ENCODE assay signal across 30 cellular contexts in genomic region chr2:174512345-174512744, GRCh38. TPM values are rescaled to one million over a fixed set of nuclear protein-coding genes. Genes with fewer than 3 reads are reported as not detected.
DNase-seq lines count a peak whose midpoint lies in the region; ATAC-seq, FAIRE-seq and TF ChIP-seq lines count a peak whose summit lies in the region.
"Had no signal": no experiment of that assay in that cellular context is flagged by ENCODE, and none has a peak within 500 bp of the region (broad histone marks: within the 10 kb centered on the region; RNA-seq: fewer than 3 reads in every experiment).

No MANE protein-coding gene starts in this region.

- peak overlapping the region; percentile 13 for H3K4me3 Mint-ChIP-seq in activated CD8-positive, alpha-beta T cell treated with anti-CD3 and anti-CD28 coated beads for 36 hours
- H3K4me3 Mint-ChIP-seq in activated CD8-positive, alpha-beta T cell treated with anti-CD3 and anti-CD28 coated beads, Interleukin-2, amount 10 ng/mL, durations not matched to agents 7 days and 5 days, result no peak overlapping the region
- H3K4me3 Mint-ChIP-seq: CD14-positive monocyte, GM23338, H9 had no signal

- TF ChIP-seq CTCF in activated CD8-positive, alpha-beta T cell treated with anti-CD3 and anti-CD28 coated beads for 36 hours (IDR thresholded peaks at IDR 0.05), result no peak
- TF ChIP-seq CTCF in liver (IDR thresholded peaks at IDR 0.05; ENCODE audit: low read depth, low read length, missing input control) (no peak), HepG2 (CRISPR knock-in tag; IDR thresholded peaks at IDR 0.05) (no peak), esophagus muscularis mucosa (IDR thresholded peaks at IDR 0.05) (no peak), transverse colon (IDR thresholded peaks at IDR 0.05) (no peak)

- in situ Hi-C loops in HepG2 (cut with HindIII; ENCODE audit: extremely low pct_ligation_motif_present, low pct_unique_long_range_greater_than_20kb), result no loop called here
- in situ Hi-C loops in transverse colon (cut with MboI; ENCODE audit: low pct_ligation_motif_present in 1 of 4, low pct_unique_long_range_greater_than_20kb in 1 of 4, low sequenced_read_pairs in 3 of 4), result no loop called here

- H2AFZ ChIP-seq in HepG2 (ENCODE audit: low read length), result no peak overlapping the region
- H2AFZ ChIP-seq: GM23338 had no signal

- no peak for ATAC-seq in activated CD8-positive, alpha-beta T cell treated with anti-CD3 and anti-CD28 coated beads for 36 hours
- no peak for ATAC-seq in activated CD8-positive, alpha-beta T cell treated with anti-CD3 and anti-CD28 coated beads, Interleukin-2, amount 10 ng/mL, durations not matched to agents 7 days and 5 days
- ATAC-seq in HepG2 (no peak), left lobe of liver (peak; percentile 35)
- ATAC-seq: GM23338, K562, PC-3, Right ventricle myocardium inferior had no signal

- POLR2A ChIA-PET in activated CD8-positive, alpha-beta T cell treated with anti-CD3 and anti-CD28 coated beads for 36 hours (lab: Charles Lee), result no interaction called here
- POLR2A ChIA-PET in activated CD8-positive, alpha-beta T cell treated with anti-CD3 and anti-CD28 coated beads, Interleukin-2, amount 10 ng/mL, durations not matched to agents 7 days and 5 days (lab: Charles Lee), result no interaction called here
- POLR2A ChIA-PET in HepG2 (lab: Yijun Ruan, JAX), result no interaction called here

- 70% methylated on average over 3 of the region's 3 CpGs for WGBS in liver
- WGBS in HepG2 (ENCODE audit: low lambda C conversion rate), result 13% methylated on average over 3 of the region's 3 CpGs
- WGBS in esophagus muscularis mucosa, result 86% methylated on average over 3 of the region's 3 CpGs
- WGBS in transverse colon (ENCODE audit: low coverage in 1 of 2), 2 donors, result 77 to 79% methylated on average over 3 of the region's 3 CpGs

- H3K4me2 ChIP-seq in HepG2 (ENCODE audit: low read depth, low read length), result no peak overlapping the region
- H3K4me2 ChIP-seq: GM23338 had no signal

- H4K20me1 ChIP-seq in HepG2 (ENCODE audit: insufficient read depth, low read length), result no peaks in the 10 kb centered on the region

- peaks cover 12% of the 10 kb centered on the region for H3K4me1 Mint-ChIP-seq in activated CD8-positive, alpha-beta T cell treated with anti-CD3 and anti-CD28 coated beads for 36 hours (ENCODE audit: low read depth)
- peaks cover 19% of the 10 kb centered on the region for H3K4me1 Mint-ChIP-seq in activated CD8-positive, alpha-beta T cell treated with anti-CD3 and anti-CD28 coated beads, Interleukin-2, amount 10 ng/mL, durations not matched to agents 7 days and 5 days (ENCODE audit: low read depth)
- H3K4me1 Mint-ChIP-seq: GM23338, H9 had no signal

- CTCF ChIA-PET in activated CD8-positive, alpha-beta T cell treated with anti-CD3 and anti-CD28 coated beads for 36 hours (lab: Charles Lee), result interaction anchor here (0.9 to 1.4 kb wide), 2 partner anchors 11 to 49 kb away, joined by 3 to 6 read pairs; no protein-coding TSS in a partner anchor
- CTCF ChIA-PET in activated CD8-positive, alpha-beta T cell treated with anti-CD3 and anti-CD28 coated beads, Interleukin-2, amount 10 ng/mL, durations not matched to agents 7 days and 5 days (lab: Charles Lee), result interaction anchor here (1.5 to 1.6 kb wide), 2 partner anchors 9 to 35 kb away, joined by 4 to 6 read pairs; no protein-coding TSS in a partner anchor
- CTCF ChIA-PET in HepG2 (lab: Yijun Ruan, JAX; ENCODE audit: low intra/inter-chr PET ratio, low total read pairs), result no interaction called here

- H3K9me3 ChIP-seq in liver (ENCODE audit: control insufficient read depth in 4 of 4, low read length in 3 of 4) (peaks cover 0 to 4% (median 2%) of the 10 kb centered on the region in 4 donors), HepG2 (ENCODE audit: low read length) (peaks cover 51% of the 10 kb centered on the region), esophagus muscularis mucosa (no peaks in the 10 kb centered on the region), transverse colon (peaks cover 6 to 9% of the 10 kb centered on the region in 2 donors)
- H3K9me3 ChIP-seq: BE2C had no signal

- H3K4me1 ChIP-seq in liver (ENCODE audit: control insufficient read depth in 4 of 4, insufficient read depth in 4 of 4, low read length in 3 of 4) (peaks cover 3 to 22% (median 12%) of the 10 kb centered on the region in 4 donors), HepG2 (ENCODE audit: insufficient read depth, low read length) (no peaks in the 10 kb centered on the region), esophagus muscularis mucosa (no peaks in the 10 kb centered on the region), transverse colon (no peaks in the 10 kb centered on the region)
- H3K4me1 ChIP-seq: BE2C, SJCRH30 had no signal

- TF ChIP-seq POLR2A in HepG2 (IDR thresholded peaks at IDR 0.05; ENCODE audit: insufficient read depth in 1 of 2, low read depth in 2 of 2, low read length in 2 of 2) (no peak), esophagus muscularis mucosa (IDR thresholded peaks at IDR 0.05; ENCODE audit: low read depth) (no peak), transverse colon (IDR thresholded peaks at IDR 0.05) (no peak)

- intact Hi-C loops in activated CD8-positive, alpha-beta T cell treated with anti-CD3 and anti-CD28 coated beads for 36 hours (cut with micrococcal nuclease), result no loop called here
- intact Hi-C loops in HepG2 (cut with micrococcal nuclease; ENCODE audit: unreplicated experiment) (no loop called here), esophagus muscularis mucosa (cut with DNase I) (no loop called here), head of caudate nucleus (cut with DNase I) (no loop called here), transverse colon (cut with DNase I; ENCODE audit: low total_unique reads) (no loop called here)

- peaks cover 23% of the 10 kb centered on the region for H3K9me3 Mint-ChIP-seq in activated CD8-positive, alpha-beta T cell treated with anti-CD3 and anti-CD28 coated beads for 36 hours
- H3K9me3 Mint-ChIP-seq in activated CD8-positive, alpha-beta T cell treated with anti-CD3 and anti-CD28 coated beads, Interleukin-2, amount 10 ng/mL, durations not matched to agents 7 days and 5 days (ENCODE audit: insufficient read depth), result peaks cover 37% of the 10 kb centered on the region

- no peaks in the 10 kb centered on the region for H3K36me3 ChIP-seq in liver (ENCODE audit: control insufficient read depth in 4 of 4, insufficient read depth in 3 of 4, low read depth in 1 of 4, low read length in 3 of 4)
- no peaks in the 10 kb centered on the region for H3K36me3 ChIP-seq in HepG2 (replicated peaks in 1 of 2; ENCODE audit: control insufficient read depth in 1 of 2, insufficient read depth in 2 of 2, low read length in 2 of 2)
- H3K36me3 ChIP-seq in esophagus muscularis mucosa, result no peaks in the 10 kb centered on the region
- H3K36me3 ChIP-seq in transverse colon, result no peaks in the 10 kb centered on the region
- H3K36me3 ChIP-seq: BE2C, SJCRH30 had no signal

- DNase-seq in activated CD8-positive, alpha-beta T cell treated with anti-CD3 and anti-CD28 coated beads for 36 hours, result no peak
- DNase-seq in activated CD8-positive, alpha-beta T cell treated with anti-CD3 and anti-CD28 coated beads, Interleukin-2, amount 10 ng/mL, durations not matched to agents 7 days and 5 days, result no peak
- DNase-seq in HepG2 (ENCODE audit: low spot score) (no peak), left lobe of liver (ENCODE audit: low spot score) (no peak), esophagus muscularis mucosa (ENCODE audit: extremely low spot score) (no peak), head of caudate nucleus (no peak), transverse colon (no peak)
- DNase-seq: 8988T; ACHN; BE2C; COR-L47; DMS53; H9; Kasumi-1; MV-4-11; NCI-H1105; NCI-H1436 treated with DMSO at 0.1 percent for 48 hours; NCI-H187 treated with DMSO at 0.1 percent for 48 hours; NCI-H446; NCI-H524 treated with DMSO at 0.1 percent for 48 hours; NCI-H82; NK-92 treated with Interleukin-12 subunit alpha and Interleukin-12 subunit beta, amount 100 ng/mL, for 24 hours; PC-3; SJCRH30 had no signal

- no peak overlapping the region for H3K27ac Mint-ChIP-seq in activated CD8-positive, alpha-beta T cell treated with anti-CD3 and anti-CD28 coated beads for 36 hours
- no peak overlapping the region for H3K27ac Mint-ChIP-seq in activated CD8-positive, alpha-beta T cell treated with anti-CD3 and anti-CD28 coated beads, Interleukin-2, amount 10 ng/mL, durations not matched to agents 7 days and 5 days
- H3K27ac Mint-ChIP-seq: CD14-positive monocyte, GM23338, H9 had no signal

- no peaks in the 10 kb centered on the region for H3K79me2 ChIP-seq in HepG2 (ENCODE audit: insufficient read depth, low read length)

- H3K27ac ChIP-seq in liver (ENCODE audit: low read depth in 1 of 2, low read length in 2 of 2) (peak overlapping the region; percentile 48 to 64), HepG2 (ENCODE audit: extremely low read length, insufficient read depth, low read length) (no peak overlapping the region), esophagus muscularis mucosa (replicated peaks in 1 of 4) (no peak overlapping the region), transverse colon (no peak overlapping the region)
- H3K27ac ChIP-seq: SJCRH30 had no signal

- FAIRE-seq in HepG2 (lab: Jason Lieb, UNC), result no peak
- FAIRE-seq: G401.6, K562 had no signal

- H3K9ac ChIP-seq in liver (ENCODE audit: low read depth in 1 of 2, low read length in 2 of 2), result no peak overlapping the region
- no peak overlapping the region for H3K9ac ChIP-seq in HepG2 (ENCODE audit: insufficient read depth, low read depth, low read length)

- BruUV-seq in HepG2 (replicated peaks; lab: Mats Ljungman, UMichigan), result no TSS peak

- TF ChIP-seq RAD21 in liver (IDR thresholded peaks at IDR 0.05) (no peak), HepG2 (CRISPR knock-in tag; IDR thresholded peaks at IDR 0.05) (no peak)

- H3K27me3 ChIP-seq in liver (ENCODE audit: control insufficient read depth in 4 of 4, insufficient read depth in 4 of 4, low read length in 3 of 4) (no peaks in the 10 kb centered on the region), HepG2 (ENCODE audit: control insufficient read depth in 1 of 2, insufficient read depth in 2 of 2, low read length in 2 of 2) (no peaks in the 10 kb centered on the region), esophagus muscularis mucosa (no peaks in the 10 kb centered on the region), transverse colon (no peaks in the 10 kb centered on the region)
- H3K27me3 ChIP-seq: BE2C, SJCRH30 had no signal

- peaks cover 7% of the 10 kb centered on the region for H3K36me3 Mint-ChIP-seq in activated CD8-positive, alpha-beta T cell treated with anti-CD3 and anti-CD28 coated beads for 36 hours (ENCODE audit: low read depth)
- H3K36me3 Mint-ChIP-seq in activated CD8-positive, alpha-beta T cell treated with anti-CD3 and anti-CD28 coated beads, Interleukin-2, amount 10 ng/mL, durations not matched to agents 7 days and 5 days (ENCODE audit: low read depth), result peaks cover 32% of the 10 kb centered on the region
- H3K36me3 Mint-ChIP-seq: CD14-positive monocyte had no signal

- H3K4me3 ChIP-seq in liver (ENCODE audit: low read depth in 1 of 3, low read length in 3 of 3) (peak overlapping the region in 1 of 3 donors; percentile 22), HepG2 (replicated peaks in 1 of 3; ENCODE audit: insufficient read depth in 1 of 3, low read depth in 2 of 3, low read length in 3 of 3) (no peak overlapping the region), esophagus muscularis mucosa (no peak overlapping the region), transverse colon (no peak overlapping the region)
- H3K4me3 ChIP-seq: GM23338, K562, SJCRH30 had no signal

- H3K27me3 Mint-ChIP-seq in activated CD8-positive, alpha-beta T cell treated with anti-CD3 and anti-CD28 coated beads for 36 hours, result no peaks in the 10 kb centered on the region
- H3K27me3 Mint-ChIP-seq in activated CD8-positive, alpha-beta T cell treated with anti-CD3 and anti-CD28 coated beads, Interleukin-2, amount 10 ng/mL, durations not matched to agents 7 days and 5 days (ENCODE audit: low read depth), result no peaks in the 10 kb centered on the region

- TF ChIP-seq EP300 in HepG2 (IDR thresholded peaks at IDR 0.05; ENCODE audit: low read depth in 2 of 2, low read length in 2 of 2), result no peak
- TF ChIP-seq EP300 in HepG2 (CRISPR knock-in tag; IDR thresholded peaks at IDR 0.05; ENCODE audit: borderline replicate concordance), result no peak
- no peak for TF ChIP-seq EP300 in esophagus muscularis mucosa (IDR thresholded peaks at IDR 0.05)
- TF ChIP-seq EP300 in transverse colon (IDR thresholded peaks at IDR 0.05; ENCODE audit: low read depth), result no peak

RNA-seq across cellular contexts. Expression of gene GPR155, which starts 25.5 kb away (rescaled TPM):
- total RNA-seq in activated CD8-positive, alpha-beta T cell treated with anti-CD3 and anti-CD28 coated beads for 36 hours, result 10 to 100 TPM; 13.3 to 15.3 TPM
- 10 to 100 TPM; 17.3 to 19.8 TPM for total RNA-seq in activated CD8-positive, alpha-beta T cell treated with anti-CD3 and anti-CD28 coated beads, Interleukin-2, amount 10 ng/mL, durations not matched to agents 7 days and 5 days
- 1 to 10 TPM; 3.9 to 9.4 TPM for total RNA-seq in liver
- polyA plus RNA-seq in liver, result 1 to 10 TPM; 3.1 to 5.0 TPM
- 0.04 and 0.15 TPM in 2 replicates for total RNA-seq in HepG2 (2016; rRNA removed; fragmentation: Illumina TruSeq; extraction: Trizol)
- 0.26 TPM in 1 of 2 replicates, not detected in the other for total RNA-seq in HepG2 (2016; cell fraction: cytosol; rRNA removed; fragmentation: Illumina TruSeq; extraction: Trizol; ENCODE audit: low read depth)
- 0.03 and 0.15 TPM in 2 replicates for total RNA-seq in HepG2 (2016; cell fraction: insoluble cytoplasmic fraction; rRNA removed; fragmentation: Illumina TruSeq; extraction: Trizol)
- 0.07 and 0.09 TPM in 2 replicates for total RNA-seq in HepG2 (2016; cell fraction: membrane; rRNA removed; fragmentation: Illumina TruSeq; extraction: Trizol)
- 0.16 and 0.31 TPM in 2 replicates for total RNA-seq in HepG2 (2016; cell fraction: nucleus; rRNA removed; fragmentation: Illumina TruSeq; extraction: Trizol)
- 0.39 and 0.49 TPM in 2 replicates for polyA plus RNA-seq in HepG2 (2011; rRNA removed)
- polyA plus RNA-seq in HepG2 (2011; cell fraction: cytosol; rRNA removed), result 0.13 and 0.23 TPM in 2 replicates
- polyA plus RNA-seq in HepG2 (2011; cell fraction: nucleus; rRNA removed), result 0.19 and 0.24 TPM in 2 replicates
- 0.44 and 0.63 TPM in 2 replicates for polyA plus RNA-seq in HepG2 (2012)
- 0.19 TPM in 1 of 2 replicates, not detected in the other for polyA plus RNA-seq in HepG2 (2016; cell fraction: cytosol; fragmentation: Illumina TruSeq; extraction: Trizol; ENCODE audit: low read depth)
- 0.09 TPM in 1 of 2 replicates, not detected in the other for polyA plus RNA-seq in HepG2 (2016; cell fraction: insoluble cytoplasmic fraction; fragmentation: Illumina TruSeq; extraction: Trizol; ENCODE audit: low read depth)
- 0.05 TPM in 1 of 2 replicates, not detected in the other for polyA plus RNA-seq in HepG2 (2016; cell fraction: membrane; fragmentation: Illumina TruSeq; extraction: Trizol; ENCODE audit: low read depth)
- 0.15 and 1.1 TPM in 2 replicates for polyA plus RNA-seq in HepG2 (2016; cell fraction: nucleus; fragmentation: Illumina TruSeq; extraction: Trizol; ENCODE audit: insufficient read depth, low read depth)
- 0.22 and 3.5 TPM in 2 replicates for polyA minus RNA-seq in HepG2 (2011; rRNA and poly(A)+ RNA removed; ENCODE audit: low replicate concordance)
- polyA minus RNA-seq in HepG2 (2011; cell fraction: cytosol; rRNA and poly(A)+ RNA removed), result 0.09 and 0.40 TPM in 2 replicates
- 0.52 and 0.75 TPM in 2 replicates for polyA minus RNA-seq in HepG2 (2011; cell fraction: nucleus; rRNA and poly(A)+ RNA removed)
- total RNA-seq in left lobe of liver, result 9.3 TPM
- total RNA-seq in esophagus muscularis mucosa, result 10 to 100 TPM; 28.8 to 43.2 (median 39.1) TPM
- total RNA-seq in transverse colon, result 1 to 10 TPM; 1.2 to 7.3 (median 3.5) TPM

Comparison
In these comparisons a context has a peak if more than half of its experiments do, and no peak if none do; other contexts are left out.
1. H3K27ac ChIP-seq: peak in liver (2 of 2); none in HepG2 (single experiment), esophagus muscularis mucosa (0 of 4) and transverse colon (0 of 4).